31 cellular contexts compared by ENCODE assay signal in the genomic region with DNA sequence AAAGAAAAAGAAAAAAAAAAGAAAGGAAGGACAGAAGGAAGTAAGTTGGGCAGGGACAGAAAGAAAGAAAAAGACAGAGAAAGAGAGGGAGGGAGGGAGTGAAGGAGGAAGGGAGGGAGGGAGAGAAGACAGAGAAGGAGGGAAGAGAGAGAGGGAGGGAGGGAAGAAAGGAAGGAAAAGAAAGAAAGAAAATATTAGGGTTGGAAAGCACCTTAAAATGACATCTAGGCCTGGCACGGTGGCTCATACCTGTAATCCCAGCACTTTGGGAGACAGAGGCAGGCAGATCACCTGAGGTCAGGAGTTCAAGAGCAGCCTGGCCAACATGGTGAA. TPM values are rescaled to one million over a fixed set of nuclear protein-coding genes. Genes with fewer than 3 reads are reported as not detected.
"Had no signal": no experiment of that assay in that cellular context is flagged by ENCODE, and none has a peak within 500 bp of the region (broad histone marks: within the 10 kb centered on the region; RNA-seq: fewer than 3 reads in every experiment).

No MANE protein-coding gene starts in this region.

- H3K4me3 ChIP-seq: SJCRH30, SK-N-MC had no signal

- H3K27me3 ChIP-seq: brain microvascular endothelial cell, SJCRH30 had no signal

- H3K9me3 ChIP-seq: SJCRH30 had no signal

- H3K4me1 ChIP-seq: SJCRH30 had no signal

- DNase-seq: activated CD4-positive, alpha-beta T cell treated with anti-CD3 and anti-CD28 coated beads, Interleukin-2, amount 10 ng/mL, durations not matched to agents 24 days and 14 days; activated CD4-positive, alpha-beta T cell treated with anti-CD3 and anti-CD28 coated beads, Interleukin-2, amount 50 U/mL, for 4 hours; activated CD8-positive, alpha-beta T cell treated with anti-CD3 and anti-CD28 coated beads for 36 hours; activated effector memory CD4-positive, alpha-beta T cell treated with anti-CD3 and anti-CD28 coated beads, Interleukin-2, amount 50 U/mL, for 16 hours; activated naive CD4-positive, alpha-beta T cell; activated naive CD4-positive, alpha-beta T cell treated with anti-CD3 and anti-CD28 coated beads, Interleukin-2, amount 50 U/mL, for 16 hours; activated naive CD8-positive, alpha-beta T cell treated with anti-CD3 and anti-CD28 coated beads for 36 hours; activated T-cell treated with anti-CD3 and anti-CD28 coated beads, Interleukin-2, amount 50 U/mL, for 1 hour; activated T-cell treated with anti-CD3 and anti-CD28 coated beads, Interleukin-2, amount 50 U/mL, for 72 hours; amniotic stem cell; aorta; brain microvascular endothelial cell; central memory CD4-positive, alpha-beta T cell; MM.1S; MV-4-11; NCI-H1092; NCI-H1436 treated with DMSO at 0.1 percent for 48 hours; NCI-H1694 treated with DMSO at 0.1 percent for 48 hours; NCI-H2029; NCI-H345; NCI-H524 treated with DMSO at 0.1 percent for 48 hours; SHP77; SJCRH30 had no signal

- H3K27ac ChIP-seq: brain microvascular endothelial cell, SJCRH30, SK-N-MC had no signal

RNA-seq across cellular contexts. Expression of a gene that starts 42.0 kb away (rescaled TPM):
- total RNA-seq: activated CD4-positive, alpha-beta T cell treated with anti-CD3 and anti-CD28 coated beads, Interleukin-2, amount 10 ng/mL, durations not matched to agents 24 days and 14 days; activated CD8-positive, alpha-beta memory T cell treated with anti-CD3 and anti-CD28 coated beads for 36 hours; activated CD8-positive, alpha-beta T cell treated with anti-CD3 and anti-CD28 coated beads for 36 hours; activated naive CD8-positive, alpha-beta T cell treated with anti-CD3 and anti-CD28 coated beads for 36 hours; activated T-cell treated with anti-CD3 and anti-CD28 coated beads, Interleukin-2, amount 50 U/mL, for 72 hours; activated T-helper 17 cell treated with anti-CD3 and anti-CD28 coated beads, Interleukin-2, amount 50 U/mL, for 72 hours; aorta; LHCN-M2; NCI-H460; RPMI7951; SJCRH30; T-helper 1 cell treated with Interleukin-12 subunit alpha and Interleukin-12 subunit beta and Interleukin-4 antibody, amounts not matched to agents 30 ng/mL and 1 ng/mL, for 36 hours; T-helper 2 cell treated with Interferon-gamma antibody and Interleukin-4, amounts not matched to agents 100 ng/mL and 5 ng/mL, for 36 hours had no signal

RNA-seq across cellular contexts. Expression of a gene that starts 55.1 kb away (rescaled TPM):
- total RNA-seq: activated CD4-positive, alpha-beta T cell treated with anti-CD3 and anti-CD28 coated beads, Interleukin-2, amount 10 ng/mL, durations not matched to agents 24 days and 14 days; activated CD8-positive, alpha-beta T cell treated with anti-CD3 and anti-CD28 coated beads for 36 hours; activated T-helper 17 cell treated with anti-CD3 and anti-CD28 coated beads, Interleukin-2, amount 50 U/mL, for 72 hours; aorta; LHCN-M2; NCI-H460; RPMI7951; SJCRH30; T-helper 2 cell treated with Interferon-gamma antibody and Interleukin-4, amounts not matched to agents 100 ng/mL and 5 ng/mL, for 36 hours had no signal
